In genomic region chr7:101167645-101168411, GRCh38 we compare ENCODE assay signal across 20 cellular contexts. TPM values are rescaled to one million over a fixed set of nuclear protein-coding genes. Genes with fewer than 3 reads are reported as not detected.
DNase-seq lines count a peak whose midpoint lies in the region; ATAC-seq, FAIRE-seq and TF ChIP-seq lines count a peak whose summit lies in the region.
"Had no signal": no experiment of that assay in that cellular context is flagged by ENCODE, and none has a peak within 500 bp of the region (broad histone marks: within the 10 kb centered on the region; RNA-seq: fewer than 3 reads in every experiment).

No MANE protein-coding gene starts in this region.

- no peaks in the 10 kb centered on the region for H3K79me1 ChIP-seq in H9 (ENCODE audit: insufficient read depth, low read depth, low read length, poor library complexity, severe bottlenecking)
- H3K79me1 ChIP-seq in mesendoderm (ENCODE audit: low read length) = no peaks in the 10 kb centered on the region

- H3K27me3 Mint-ChIP-seq in H9 (ENCODE audit: low read depth) = peaks cover 80% of the 10 kb centered on the region
- peaks cover 88% of the 10 kb centered on the region for H3K27me3 Mint-ChIP-seq in WTC11 (ENCODE audit: low read depth)

- no peak overlapping the region for H3K9ac ChIP-seq in H9 (ENCODE audit: extremely low read depth, insufficient read length, low read length)
- no peak overlapping the region for H3K9ac ChIP-seq in mesendoderm (ENCODE audit: low read length)

- FAIRE-seq in A549 (lab: Jason Lieb, UNC) = no peak
- FAIRE-seq: GM18507, small intestine had no signal

- no peak for TF ChIP-seq POLR2A in A549 (IDR thresholded peaks at IDR 0.05; ENCODE audit: low read length)

- H3K23me2 ChIP-seq in H9 (ENCODE audit: insufficient read length, low read depth, low read length, poor library complexity, severe bottlenecking) = peaks cover 60% of the 10 kb centered on the region

- H2BK5ac ChIP-seq in H9 (ENCODE audit: insufficient read length, low read length) (no peak overlapping the region), mesendoderm (ENCODE audit: low read length) (no peak overlapping the region)

- H3K4me3 Mint-ChIP-seq in H9 (peak overlapping the region; percentile 82 to 87), WTC11 (peak overlapping the region; percentile 81)
- H3K4me3 Mint-ChIP-seq: activated CD8-positive, alpha-beta T cell treated with anti-CD3 and anti-CD28 coated beads, Interleukin-2, amount 10 ng/mL, durations not matched to agents 7 days and 5 days had no signal

- H3K23ac ChIP-seq in H9 (ENCODE audit: insufficient read length, low read depth, low read length) = no peak overlapping the region
- no peak overlapping the region for H3K23ac ChIP-seq in mesendoderm (ENCODE audit: low read length)

- no peak overlapping the region for H4K91ac ChIP-seq in H9 (ENCODE audit: insufficient read length, low read depth, low read length)

- H3K27ac Mint-ChIP-seq in H9 (peak overlapping the region in 1 of 3 experiments; percentile 89; a peak in 2 of 7 replicates), WTC11 (no peak overlapping the region)
- H3K27ac Mint-ChIP-seq: activated CD8-positive, alpha-beta T cell treated with anti-CD3 and anti-CD28 coated beads, Interleukin-2, amount 10 ng/mL, durations not matched to agents 7 days and 5 days; activated T-helper 2 cell treated with anti-CD3 and anti-CD28 coated beads, Interferon-gamma antibody, Interleukin-2, Interleukin-4, amounts not matched to agents 10 μg/mL and 5 μg/mL and 100 μg/mL, durations not matched to agents 14 hours and 24 hours and 36 hours had no signal

- no peak for TF ChIP-seq RAD21 in A549 (conservative IDR thresholded peaks at IDR 0.05 in 1 of 2, IDR thresholded peaks at IDR 0.05 in 1 of 2)

- POLR2A ChIA-PET in A549 (lab: Yijun Ruan, JAX) (no interaction called here), WTC11 (lab: Charles Lee) (interaction anchor here (1.2 kb wide), 1 partner anchor 67 kb away, joined by 4 read pairs; no protein-coding TSS in a partner anchor)

- no peaks in the 10 kb centered on the region for H3K79me2 ChIP-seq in H9 (ENCODE audit: insufficient read depth, low read length)
- no peaks in the 10 kb centered on the region for H3K79me2 ChIP-seq in mesendoderm (ENCODE audit: control insufficient read depth, insufficient read depth, low read length)

- no peak for TF ChIP-seq CTCF in A549 (IDR thresholded peaks at IDR 0.05)
- TF ChIP-seq CTCF in H9 (conservative IDR thresholded peaks at IDR 0.05) = no peak
- TF ChIP-seq CTCF in WTC11 (IDR thresholded peaks at IDR 0.05) = no peak
- TF ChIP-seq CTCF in WERI-Rb-1 (IDR thresholded peaks at IDR 0.05; ENCODE audit: low read depth, low read length) = no peak

- H3K36me3 ChIP-seq in mesendoderm (ENCODE audit: control insufficient read depth, insufficient read depth, low read length) (no peaks in the 10 kb centered on the region), WERI-Rb-1 (no peaks in the 10 kb centered on the region)
- H3K36me3 ChIP-seq: Peyer's patch, transverse colon had no signal

- no peak overlapping the region for H2BK20ac ChIP-seq in H9 (ENCODE audit: low read depth, low read length, poor library complexity, severe bottlenecking)

- H3K27me3 ChIP-seq in H9 (ENCODE audit: insufficient read depth, low read length) = peaks cover 40% of the 10 kb centered on the region
- peaks cover 43% of the 10 kb centered on the region for H3K27me3 ChIP-seq in mesendoderm (ENCODE audit: insufficient read depth, low read length, poor library complexity)
- peaks cover 94% of the 10 kb centered on the region for H3K27me3 ChIP-seq in WERI-Rb-1 (ENCODE audit: insufficient read depth, low read depth, severe bottlenecking)

- H3T11ph ChIP-seq in H9 (ENCODE audit: low read length) = no peak overlapping the region

- H3K27ac ChIP-seq in A549 (peak overlapping the region in 1 of 2 experiments; percentile 9; a peak in 1 of 6 replicates), H9 (ENCODE audit: insufficient read length, low read depth, low read length) (no peak overlapping the region), mesendoderm (ENCODE audit: low read depth, low read length) (no peak overlapping the region), WERI-Rb-1 (no peak overlapping the region)
- H3K27ac ChIP-seq: epithelial cell of prostate, Peyer's patch, transverse colon had no signal

- TF ChIP-seq EP300 in A549 (IDR thresholded peaks at IDR 0.05) = no peak

- H2AK5ac ChIP-seq in H9 (ENCODE audit: insufficient read length, low read length) (no peak overlapping the region), mesendoderm (ENCODE audit: low read length) (no peak overlapping the region)

- no peak overlapping the region for H4K5ac ChIP-seq in H9 (ENCODE audit: insufficient read length, low read depth, low read length)
- H4K5ac ChIP-seq in mesendoderm (ENCODE audit: low read length) = no peak overlapping the region

- ATAC-seq in A549 = no peak
- no peak for ATAC-seq in WTC11
- ATAC-seq in GM19324 (IDR thresholded peaks at IDR 0.05; ENCODE audit: low FRiP score, unreplicated experiment) = no peak
- ATAC-seq: activated CD8-positive, alpha-beta T cell treated with anti-CD3 and anti-CD28 coated beads, Interleukin-2, amount 10 ng/mL, durations not matched to agents 7 days and 5 days; stimulated activated naive B cell treated with anti-CD40 and anti-IgM and Interleukin-4, amounts not matched to agents 10 μg/mL and 1 μg/mL and 100 μg/mL, for 72 hours had no signal

- CTCF ChIA-PET in A549 (lab: Yijun Ruan, JAX) (interaction anchor here (0.7 to 2.8 kb wide), 14 partner anchors 11 to 273 kb away, joined by 3 to 17 read pairs (median 4); partner anchors contain the start of genes AP1S1 and NAT16), WTC11 (lab: Charles Lee) (interaction anchor here (0.6 to 9.0 kb wide), 14 partner anchors 11 to 1227 kb away, joined by 3 to 103 read pairs (median 4); partner anchors contain the start of genes ACHE and ZNHIT1)

- H3K4me3 ChIP-seq in A549 (no peak overlapping the region; the same call in 2 of the 3 replicates), mesendoderm (ENCODE audit: low read length) (no peak overlapping the region), WERI-Rb-1 (ENCODE audit: low read depth, low read length) (no peak overlapping the region)
- H3K4me3 ChIP-seq: Peyer's patch, transverse colon had no signal

- H3K4me1 ChIP-seq in A549 = peaks cover 86% of the 10 kb centered on the region
- peaks cover 16% of the 10 kb centered on the region; the same call in 1 of the 2 replicates for H3K4me1 ChIP-seq in H9 (ENCODE audit: insufficient read depth, low read length)
- H3K4me1 ChIP-seq in mesendoderm (ENCODE audit: control insufficient read depth, low read depth, low read length) = peaks cover 4% of the 10 kb centered on the region

- H4K8ac ChIP-seq in H9 (replicated peaks; ENCODE audit: insufficient read length, low read depth, low read length) (no peak overlapping the region), mesendoderm (ENCODE audit: low read depth, low read length) (no peak overlapping the region)

- no peaks in the 10 kb centered on the region for H3K36me3 Mint-ChIP-seq in H9 (ENCODE audit: insufficient read depth in 1 of 3, low read depth in 3 of 3)
- H3K36me3 Mint-ChIP-seq in WTC11 = no peaks in the 10 kb centered on the region

- no peaks in the 10 kb centered on the region for H4K20me1 ChIP-seq in H9 (ENCODE audit: control insufficient read depth, insufficient read depth, insufficient read length)

- H3K4me2 ChIP-seq in A549 = peak overlapping the region; percentile 98
- peak overlapping the region; percentile 63 for H3K4me2 ChIP-seq in H9 (ENCODE audit: insufficient read depth, insufficient read length, low read length)
- H3K4me2 ChIP-seq in mesendoderm (ENCODE audit: low read length) = no peak overlapping the region

- no peak for DNase-seq in A549 (ENCODE audit: low read depth in 1 of 2, low spot score in 1 of 2)
- DNase-seq in H9 = no peak
- DNase-seq in WTC11 (ENCODE audit: low spot score) = no peak
- DNase-seq in mesendoderm = peak; percentile 7
- no peak for DNase-seq in AG08395 (ENCODE audit: low spot score)
- DNase-seq in inferior parietal cortex (ENCODE audit: extremely low spot score) = no peak
- DNase-seq in WERI-Rb-1 = no peak
- DNase-seq: activated CD8-positive, alpha-beta T cell treated with anti-CD3 and anti-CD28 coated beads, Interleukin-2, amount 10 ng/mL, durations not matched to agents 7 days and 5 days; Calu3; Peyer's patch; posterior cingulate gyrus; small intestine; stimulated activated naive B cell treated with anti-CD40 and anti-IgM and Interleukin-4, amounts not matched to agents 10 μg/mL and 1 μg/mL and 100 μg/mL, for 72 hours; transverse colon had no signal

- H3K4ac ChIP-seq in H9 (ENCODE audit: low read depth, low read length) (no peak overlapping the region), mesendoderm (ENCODE audit: low read depth, low read length) (no peak overlapping the region)

- H2BK120ac ChIP-seq in H9 (ENCODE audit: low read depth, low read length, poor library complexity, severe bottlenecking) (no peak overlapping the region), mesendoderm (ENCODE audit: low read depth, low read length) (no peak overlapping the region)

- peaks cover 61 to 70% of the 10 kb centered on the region in 2 experiments for H3K4me1 Mint-ChIP-seq in H9
- peaks cover 64% of the 10 kb centered on the region for H3K4me1 Mint-ChIP-seq in WTC11

- H3K14ac ChIP-seq in H9 (ENCODE audit: insufficient read depth, low read length) = no peak overlapping the region

- H2BK15ac ChIP-seq in H9 (ENCODE audit: low read depth, low read length) (no peak overlapping the region), mesendoderm (replicated peaks; ENCODE audit: low read depth) (no peak overlapping the region)

- H2AFZ ChIP-seq in H9 (ENCODE audit: low read length) = no peak overlapping the region

- H2BK12ac ChIP-seq in H9 (ENCODE audit: insufficient read length, low read depth, low read length) = no peak overlapping the region

- whole genome bisulfite sequencing in A549 (ENCODE audit: missing lambda C conversion rate) = 1% methylated on average over 12 of the region's 12 CpGs
- WGBS in H9 (ENCODE audit: extremely low coverage, insufficient read length, low lambda C conversion rate) = no CpG with 5 or more reads among the region's 12 CpGs
- WGBS in mesendoderm (ENCODE audit: extremely low coverage, insufficient coverage, low lambda C conversion rate) = no CpG with 5 or more reads among the region's 12 CpGs

- H3K9me3 ChIP-seq in A549 (no peaks in the 10 kb centered on the region), H9 (ENCODE audit: control insufficient read depth, low read depth, low read length) (no peaks in the 10 kb centered on the region), WERI-Rb-1 (ENCODE audit: severe bottlenecking) (no peaks in the 10 kb centered on the region)
- H3K9me3 ChIP-seq: transverse colon had no signal

- H3K9me3 Mint-ChIP-seq in H9 = no peaks in the 10 kb centered on the region
- no peaks in the 10 kb centered on the region for H3K9me3 Mint-ChIP-seq in WTC11
- H3K9me3 Mint-ChIP-seq: activated T-helper 2 cell treated with anti-CD3 and anti-CD28 coated beads, Interferon-gamma antibody, Interleukin-2, Interleukin-4, amounts not matched to agents 10 μg/mL and 5 μg/mL and 100 μg/mL, durations not matched to agents 14 hours and 24 hours and 36 hours had no signal

- H3K56ac ChIP-seq in H9 (ENCODE audit: insufficient read length, low read depth, low read length) (no peak overlapping the region), mesendoderm (ENCODE audit: low read length) (no peak overlapping the region)

- H3K18ac ChIP-seq in H9 (ENCODE audit: insufficient read length, low read depth, low read length) (no peak overlapping the region), mesendoderm (ENCODE audit: low read length) (no peak overlapping the region)

RNA-seq across cellular contexts. Expression of gene VGF, which starts 2.5 kb away (rescaled TPM):
- 0.16 and 0.21 TPM in 2 replicates for polyA plus RNA-seq in A549 (2011; rRNA removed)
- polyA plus RNA-seq in A549 (2012; cell fraction: cytosol; rRNA removed) = 0.42 and 0.73 TPM in 2 replicates
- 0.97 and 1.7 TPM in 2 replicates for polyA plus RNA-seq in A549 (2012; cell fraction: nucleus; rRNA removed)
- polyA plus RNA-seq in A549 (2017; fragmentation: RNase III; extraction: RNeasy Plus Mini Kit Qiagen cat#74134 plus additional on column Dnase treatment) = 1.4 to 2.7 TPM (median 2.0 TPM) in 3 replicates
- polyA minus RNA-seq in A549 (2011; rRNA and poly(A)+ RNA removed) = 0.17 TPM in 1 of 2 replicates, not detected in the other
- total RNA-seq in H9 (2021) = 37.1 and 39.1 TPM in 2 replicates
- 5.2 to 6.4 TPM (median 5.6 TPM) in 3 replicates for total RNA-seq in WTC11 (2021)
- polyA plus RNA-seq in mesendoderm (2013, experiment 1 of 2) = 1.6 TPM
- polyA plus RNA-seq in mesendoderm (2013, experiment 2 of 2) = 1.9 TPM

RNA-seq across cellular contexts. Expression of gene NAT16, which starts 12.3 kb away (rescaled TPM):
- 0.03 and 0.05 TPM in 2 replicates for polyA plus RNA-seq in A549 (2011; rRNA removed)
- 0.03 and 0.04 TPM in 2 replicates for polyA plus RNA-seq in A549 (2012; cell fraction: cytosol; rRNA removed)
- polyA plus RNA-seq in A549 (2012; cell fraction: nucleus; rRNA removed) = 0.09 and 0.18 TPM in 2 replicates
- 0.07 to 0.12 TPM in 2 of 3 replicates, not detected in the other for polyA plus RNA-seq in A549 (2017; fragmentation: RNase III; extraction: RNeasy Plus Mini Kit Qiagen cat#74134 plus additional on column Dnase treatment)
- not detected in 2 replicates for polyA minus RNA-seq in A549 (2011; rRNA and poly(A)+ RNA removed)
- total RNA-seq in H9 (2021) = 0.50 and 0.88 TPM in 2 replicates
- total RNA-seq in WTC11 (2021) = 0.32 to 0.62 TPM (median 0.39 TPM) in 3 replicates
- not detected for polyA plus RNA-seq in mesendoderm (2013, experiment 1 of 2)
- not detected for polyA plus RNA-seq in mesendoderm (2013, experiment 2 of 2)
- total RNA-seq: activated CD8-positive, alpha-beta T cell treated with anti-CD3 and anti-CD28 coated beads, Interleukin-2, amount 10 ng/mL, durations not matched to agents 7 days and 5 days; activated T-helper 2 cell treated with anti-CD3 and anti-CD28 coated beads, Interferon-gamma antibody, Interleukin-2, Interleukin-4, amounts not matched to agents 10 μg/mL and 5 μg/mL and 100 μg/mL, durations not matched to agents 14 hours and 24 hours and 36 hours; Calu3; kidney epithelial cell; mucosa of gallbladder; transverse colon had no signal

RNA-seq across cellular contexts. Expression of gene AP1S1, which starts 13.6 kb away (rescaled TPM):
- polyA plus RNA-seq in A549 (2011; rRNA removed) = 107 and 128 TPM in 2 replicates
- polyA plus RNA-seq in A549 (2012; cell fraction: cytosol; rRNA removed) = 163 and 166 TPM in 2 replicates
- polyA plus RNA-seq in A549 (2012; cell fraction: nucleus; rRNA removed) = 79.8 and 104 TPM in 2 replicates
- 181 to 187 TPM (median 182 TPM) in 3 replicates for polyA plus RNA-seq in A549 (2017; fragmentation: RNase III; extraction: RNeasy Plus Mini Kit Qiagen cat#74134 plus additional on column Dnase treatment)
- 48.5 and 54.1 TPM in 2 replicates for polyA minus RNA-seq in A549 (2011; rRNA and poly(A)+ RNA removed)
- total RNA-seq in H9 (2021) = 65.2 and 73.0 TPM in 2 replicates
- 60.7 to 80.0 TPM (median 78.2 TPM) in 3 replicates for total RNA-seq in WTC11 (2021)
- polyA plus RNA-seq in mesendoderm (2013, experiment 1 of 2) = 14.7 TPM
- 15.1 TPM for polyA plus RNA-seq in mesendoderm (2013, experiment 2 of 2)

RNA-seq across cellular contexts. Expression of gene MOGAT3, which starts 33.0 kb away (rescaled TPM):
- 0.11 and 0.14 TPM in 2 replicates for polyA plus RNA-seq in A549 (2011; rRNA removed)
- polyA plus RNA-seq in A549 (2012; cell fraction: cytosol; rRNA removed) = 0.05 TPM in 1 of 2 replicates, not detected in the other
- 0.02 and 0.10 TPM in 2 replicates for polyA plus RNA-seq in A549 (2012; cell fraction: nucleus; rRNA removed)
- polyA plus RNA-seq in A549 (2017; fragmentation: RNase III; extraction: RNeasy Plus Mini Kit Qiagen cat#74134 plus additional on column Dnase treatment) = 0.09 TPM in 1 of 3 replicates, not detected in the others
- 0.44 TPM in 1 of 2 replicates, not detected in the other for polyA minus RNA-seq in A549 (2011; rRNA and poly(A)+ RNA removed)
- 0.11 and 0.15 TPM in 2 replicates for total RNA-seq in H9 (2021)
- total RNA-seq in WTC11 (2021) = 0.81 to 0.92 TPM (median 0.82 TPM) in 3 replicates
- 0.07 TPM for polyA plus RNA-seq in mesendoderm (2013, experiment 1 of 2)
- polyA plus RNA-seq in mesendoderm (2013, experiment 2 of 2) = 0.06 TPM
- total RNA-seq: activated CD8-positive, alpha-beta T cell treated with anti-CD3 and anti-CD28 coated beads, Interleukin-2, amount 10 ng/mL, durations not matched to agents 7 days and 5 days; activated T-helper 2 cell treated with anti-CD3 and anti-CD28 coated beads, Interferon-gamma antibody, Interleukin-2, Interleukin-4, amounts not matched to agents 10 μg/mL and 5 μg/mL and 100 μg/mL, durations not matched to agents 14 hours and 24 hours and 36 hours; Calu3; kidney epithelial cell had no signal

RNA-seq across cellular contexts. Expression of gene SERPINE1, which starts 40.9 kb away (rescaled TPM):
- 300 and 355 TPM in 2 replicates for polyA plus RNA-seq in A549 (2011; rRNA removed)
- polyA plus RNA-seq in A549 (2012; cell fraction: cytosol; rRNA removed) = 315 and 419 TPM in 2 replicates
- 684 and 700 TPM in 2 replicates for polyA plus RNA-seq in A549 (2012; cell fraction: nucleus; rRNA removed)
- polyA plus RNA-seq in A549 (2017; fragmentation: RNase III; extraction: RNeasy Plus Mini Kit Qiagen cat#74134 plus additional on column Dnase treatment) = 286 to 399 TPM (median 346 TPM) in 3 replicates
- polyA minus RNA-seq in A549 (2011; rRNA and poly(A)+ RNA removed) = 377 and 382 TPM in 2 replicates
- 11.5 and 13.0 TPM in 2 replicates for total RNA-seq in H9 (2021)
- total RNA-seq in WTC11 (2021) = 1.1 to 2.6 TPM (median 2.2 TPM) in 3 replicates
- 55.1 TPM for polyA plus RNA-seq in mesendoderm (2013, experiment 1 of 2)
- 62.9 TPM for polyA plus RNA-seq in mesendoderm (2013, experiment 2 of 2)
